ENCODE assay signal across 1 cellular context in the genomic region with DNA sequence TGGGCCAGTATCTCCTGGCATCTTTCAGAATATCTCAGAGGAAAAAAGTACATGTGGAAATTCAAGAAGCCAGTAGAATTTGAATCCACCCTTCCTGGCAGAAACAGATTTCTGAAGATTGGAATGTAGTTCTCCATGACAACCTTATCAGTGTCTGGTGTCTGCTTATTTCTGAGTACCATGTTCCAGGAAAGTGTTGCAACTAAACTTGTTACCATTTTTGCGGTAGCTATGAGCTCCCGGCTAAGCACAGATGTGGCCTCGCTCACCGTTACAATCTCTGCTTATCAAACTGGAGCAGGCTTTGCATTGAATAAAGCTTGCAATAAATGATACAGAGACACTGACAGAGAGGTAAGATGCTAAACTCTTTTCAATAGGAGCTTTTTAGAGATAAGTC.
TF ChIP-seq lines count a peak whose summit lies in the region.

No MANE protein-coding gene starts in this region.

TF ChIP-seq in K562, 482 proteins besides CTCF, POLR2A, EP300 and RAD21 (continued from another document and continues in another):
- TF ChIP-seq ZNF184 (CRISPR knock-in tag; IDR thresholded peaks at IDR 0.05) (no peak), HLTF (IDR thresholded peaks at IDR 0.05) (no peak), PCBP1 (IDR thresholded peaks at IDR 0.05; ENCODE audit: low read depth, low read length, poor library complexity, severe bottlenecking) (no peak), L3MBTL2 (IDR thresholded peaks at IDR 0.05) (no peak), HEY1 (CRISPR knock-in tag; IDR thresholded peaks at IDR 0.05; ENCODE audit: borderline replicate concordance) (0 out of 2 replicates have a peak, but pooled peaks have one; percentile 65), ZNF75A (CRISPR knock-in tag; IDR thresholded peaks at IDR 0.05) (no peak), ZNF140 (CRISPR knock-in tag; IDR thresholded peaks at IDR 0.05) (no peak), HIVEP1 (CRISPR knock-in tag; IDR thresholded peaks at IDR 0.05) (no peak), RUNX1 (IDR thresholded peaks at IDR 0.05; ENCODE audit: low read depth) (no peak), NCOR1 (IDR thresholded peaks at IDR 0.05) (peak; percentile 88), XRCC4 (IDR thresholded peaks at IDR 0.05; ENCODE audit: extremely low read depth, insufficient read depth, insufficient read length) (no peak), IRF2 (CRISPR knock-in tag; IDR thresholded peaks at IDR 0.05) (no peak), PTBP1 (IDR thresholded peaks at IDR 0.05; ENCODE audit: low read depth, low read length) (no peak), ASH1L (IDR thresholded peaks at IDR 0.05; ENCODE audit: borderline replicate concordance, low read depth, partially characterized antibody) (no peak), PHF20 (IDR thresholded peaks at IDR 0.05; ENCODE audit: partially characterized antibody) (no peak), CCNT2 (IDR thresholded peaks at IDR 0.05; ENCODE audit: borderline replicate concordance, extremely low read depth, insufficient read length, low read depth, low read length) (peak; percentile 81), TRIM28 (IDR thresholded peaks at IDR 0.05) (no peak), SUPT5H (IDR thresholded peaks at IDR 0.05) (no peak), COPS2 (conservative IDR thresholded peaks at IDR 0.05) (no peak), CBFA2T2 (conservative IDR thresholded peaks at IDR 0.05) (peak; percentile 93), TBP (optimal IDR thresholded peaks at IDR 0.05; ENCODE audit: low read depth, low read length) (no peak), CBX2 (IDR thresholded peaks at IDR 0.05; ENCODE audit: insufficient read depth, low read length, poor library complexity, severe bottlenecking) (no peak), HNRNPK (IDR thresholded peaks at IDR 0.05; ENCODE audit: low read depth, low read length, poor library complexity, severe bottlenecking) (no peak), ZNF282 (CRISPR knock-in tag; IDR thresholded peaks at IDR 0.05) (no peak), GTF2A2 (tag; IDR thresholded peaks at IDR 0.05) (no peak), KDM1A (IDR thresholded peaks at IDR 0.05) (peak; percentile 99), ZNF121 (CRISPR knock-in tag; conservative IDR thresholded peaks at IDR 0.05) (no peak), ZNF644 (tag; IDR thresholded peaks at IDR 0.05; ENCODE audit: low read depth) (peak; percentile 86), HDAC8 (tag; IDR thresholded peaks at IDR 0.05) (no peak), ZNF551 (CRISPR knock-in tag; IDR thresholded peaks at IDR 0.05) (no peak), ZNF77 (CRISPR knock-in tag; IDR thresholded peaks at IDR 0.05) (no peak), TCF3 (CRISPR knock-in tag; IDR thresholded peaks at IDR 0.05) (peak; percentile 98), EGR1 (conservative IDR thresholded peaks at IDR 0.05) (no peak), NFRKB (IDR thresholded peaks at IDR 0.05; ENCODE audit: low read depth) (no peak), LCOR (CRISPR knock-in tag; IDR thresholded peaks at IDR 0.05) (no peak), PHTF2 (CRISPR knock-in tag; IDR thresholded peaks at IDR 0.05) (no peak), FOXJ2 (tag; IDR thresholded peaks at IDR 0.05) (peak; percentile 88), ZC3H8 (IDR thresholded peaks at IDR 0.05) (no peak)
- TF ChIP-seq, protein P1, sequence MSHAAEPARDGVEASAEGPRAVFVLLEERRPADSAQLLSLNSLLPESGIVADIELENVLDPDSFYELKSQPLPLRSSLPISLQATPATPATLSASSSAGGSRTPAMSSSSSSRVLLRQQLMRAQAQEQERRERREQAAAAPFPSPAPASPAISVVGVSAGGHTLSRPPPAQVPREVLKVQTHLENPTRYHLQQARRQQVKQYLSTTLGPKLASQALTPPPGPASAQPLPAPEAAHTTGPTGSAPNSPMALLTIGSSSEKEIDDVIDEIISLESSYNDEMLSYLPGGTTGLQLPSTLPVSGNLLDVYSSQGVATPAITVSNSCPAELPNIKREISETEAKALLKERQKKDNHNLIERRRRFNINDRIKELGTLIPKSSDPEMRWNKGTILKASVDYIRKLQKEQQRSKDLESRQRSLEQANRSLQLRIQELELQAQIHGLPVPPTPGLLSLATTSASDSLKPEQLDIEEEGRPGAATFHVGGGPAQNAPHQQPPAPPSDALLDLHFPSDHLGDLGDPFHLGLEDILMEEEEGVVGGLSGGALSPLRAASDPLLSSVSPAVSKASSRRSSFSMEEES (CRISPR knock-in tag; IDR thresholded peaks at IDR 0.05), result no peak
- TF ChIP-seq, protein P2, sequence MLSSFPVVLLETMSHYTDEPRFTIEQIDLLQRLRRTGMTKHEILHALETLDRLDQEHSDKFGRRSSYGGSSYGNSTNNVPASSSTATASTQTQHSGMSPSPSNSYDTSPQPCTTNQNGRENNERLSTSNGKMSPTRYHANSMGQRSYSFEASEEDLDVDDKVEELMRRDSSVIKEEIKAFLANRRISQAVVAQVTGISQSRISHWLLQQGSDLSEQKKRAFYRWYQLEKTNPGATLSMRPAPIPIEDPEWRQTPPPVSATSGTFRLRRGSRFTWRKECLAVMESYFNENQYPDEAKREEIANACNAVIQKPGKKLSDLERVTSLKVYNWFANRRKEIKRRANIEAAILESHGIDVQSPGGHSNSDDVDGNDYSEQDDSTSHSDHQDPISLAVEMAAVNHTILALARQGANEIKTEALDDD (IDR thresholded peaks at IDR 0.05), result no peak
- TF ChIP-seq, protein P3, sequence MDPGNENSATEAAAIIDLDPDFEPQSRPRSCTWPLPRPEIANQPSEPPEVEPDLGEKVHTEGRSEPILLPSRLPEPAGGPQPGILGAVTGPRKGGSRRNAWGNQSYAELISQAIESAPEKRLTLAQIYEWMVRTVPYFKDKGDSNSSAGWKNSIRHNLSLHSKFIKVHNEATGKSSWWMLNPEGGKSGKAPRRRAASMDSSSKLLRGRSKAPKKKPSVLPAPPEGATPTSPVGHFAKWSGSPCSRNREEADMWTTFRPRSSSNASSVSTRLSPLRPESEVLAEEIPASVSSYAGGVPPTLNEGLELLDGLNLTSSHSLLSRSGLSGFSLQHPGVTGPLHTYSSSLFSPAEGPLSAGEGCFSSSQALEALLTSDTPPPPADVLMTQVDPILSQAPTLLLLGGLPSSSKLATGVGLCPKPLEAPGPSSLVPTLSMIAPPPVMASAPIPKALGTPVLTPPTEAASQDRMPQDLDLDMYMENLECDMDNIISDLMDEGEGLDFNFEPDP (CRISPR knock-in tag; IDR thresholded peaks at IDR 0.05), result no peak
- TF ChIP-seq, protein P4, sequence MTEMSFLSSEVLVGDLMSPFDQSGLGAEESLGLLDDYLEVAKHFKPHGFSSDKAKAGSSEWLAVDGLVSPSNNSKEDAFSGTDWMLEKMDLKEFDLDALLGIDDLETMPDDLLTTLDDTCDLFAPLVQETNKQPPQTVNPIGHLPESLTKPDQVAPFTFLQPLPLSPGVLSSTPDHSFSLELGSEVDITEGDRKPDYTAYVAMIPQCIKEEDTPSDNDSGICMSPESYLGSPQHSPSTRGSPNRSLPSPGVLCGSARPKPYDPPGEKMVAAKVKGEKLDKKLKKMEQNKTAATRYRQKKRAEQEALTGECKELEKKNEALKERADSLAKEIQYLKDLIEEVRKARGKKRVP (CRISPR knock-in tag; IDR thresholded peaks at IDR 0.05), result no peak
- TF ChIP-seq, protein P5, sequence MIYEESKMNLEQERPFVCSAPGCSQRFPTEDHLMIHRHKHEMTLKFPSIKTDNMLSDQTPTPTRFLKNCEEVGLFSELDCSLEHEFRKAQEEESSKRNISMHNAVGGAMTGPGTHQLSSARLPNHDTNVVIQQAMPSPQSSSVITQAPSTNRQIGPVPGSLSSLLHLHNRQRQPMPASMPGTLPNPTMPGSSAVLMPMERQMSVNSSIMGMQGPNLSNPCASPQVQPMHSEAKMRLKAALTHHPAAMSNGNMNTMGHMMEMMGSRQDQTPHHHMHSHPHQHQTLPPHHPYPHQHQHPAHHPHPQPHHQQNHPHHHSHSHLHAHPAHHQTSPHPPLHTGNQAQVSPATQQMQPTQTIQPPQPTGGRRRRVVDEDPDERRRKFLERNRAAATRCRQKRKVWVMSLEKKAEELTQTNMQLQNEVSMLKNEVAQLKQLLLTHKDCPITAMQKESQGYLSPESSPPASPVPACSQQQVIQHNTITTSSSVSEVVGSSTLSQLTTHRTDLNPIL (CRISPR knock-in tag; IDR thresholded peaks at IDR 0.05), result no peak
- TF ChIP-seq, protein P6, sequence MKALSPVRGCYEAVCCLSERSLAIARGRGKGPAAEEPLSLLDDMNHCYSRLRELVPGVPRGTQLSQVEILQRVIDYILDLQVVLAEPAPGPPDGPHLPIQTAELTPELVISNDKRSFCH (CRISPR knock-in tag; IDR thresholded peaks at IDR 0.05), result no peak
- TF ChIP-seq, protein P6 (tag; IDR thresholded peaks at IDR 0.05), result peak; percentile 72; the same call in 1 of the 2 replicates
- TF ChIP-seq, protein P7, sequence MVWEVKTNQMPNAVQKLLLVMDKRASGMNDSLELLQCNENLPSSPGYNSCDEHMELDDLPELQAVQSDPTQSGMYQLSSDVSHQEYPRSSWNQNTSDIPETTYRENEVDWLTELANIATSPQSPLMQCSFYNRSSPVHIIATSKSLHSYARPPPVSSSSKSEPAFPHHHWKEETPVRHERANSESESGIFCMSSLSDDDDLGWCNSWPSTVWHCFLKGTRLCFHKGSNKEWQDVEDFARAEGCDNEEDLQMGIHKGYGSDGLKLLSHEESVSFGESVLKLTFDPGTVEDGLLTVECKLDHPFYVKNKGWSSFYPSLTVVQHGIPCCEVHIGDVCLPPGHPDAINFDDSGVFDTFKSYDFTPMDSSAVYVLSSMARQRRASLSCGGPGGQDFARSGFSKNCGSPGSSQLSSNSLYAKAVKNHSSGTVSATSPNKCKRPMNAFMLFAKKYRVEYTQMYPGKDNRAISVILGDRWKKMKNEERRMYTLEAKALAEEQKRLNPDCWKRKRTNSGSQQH (CRISPR knock-in tag; IDR thresholded peaks at IDR 0.05), result no peak
- TF ChIP-seq, protein P8, sequence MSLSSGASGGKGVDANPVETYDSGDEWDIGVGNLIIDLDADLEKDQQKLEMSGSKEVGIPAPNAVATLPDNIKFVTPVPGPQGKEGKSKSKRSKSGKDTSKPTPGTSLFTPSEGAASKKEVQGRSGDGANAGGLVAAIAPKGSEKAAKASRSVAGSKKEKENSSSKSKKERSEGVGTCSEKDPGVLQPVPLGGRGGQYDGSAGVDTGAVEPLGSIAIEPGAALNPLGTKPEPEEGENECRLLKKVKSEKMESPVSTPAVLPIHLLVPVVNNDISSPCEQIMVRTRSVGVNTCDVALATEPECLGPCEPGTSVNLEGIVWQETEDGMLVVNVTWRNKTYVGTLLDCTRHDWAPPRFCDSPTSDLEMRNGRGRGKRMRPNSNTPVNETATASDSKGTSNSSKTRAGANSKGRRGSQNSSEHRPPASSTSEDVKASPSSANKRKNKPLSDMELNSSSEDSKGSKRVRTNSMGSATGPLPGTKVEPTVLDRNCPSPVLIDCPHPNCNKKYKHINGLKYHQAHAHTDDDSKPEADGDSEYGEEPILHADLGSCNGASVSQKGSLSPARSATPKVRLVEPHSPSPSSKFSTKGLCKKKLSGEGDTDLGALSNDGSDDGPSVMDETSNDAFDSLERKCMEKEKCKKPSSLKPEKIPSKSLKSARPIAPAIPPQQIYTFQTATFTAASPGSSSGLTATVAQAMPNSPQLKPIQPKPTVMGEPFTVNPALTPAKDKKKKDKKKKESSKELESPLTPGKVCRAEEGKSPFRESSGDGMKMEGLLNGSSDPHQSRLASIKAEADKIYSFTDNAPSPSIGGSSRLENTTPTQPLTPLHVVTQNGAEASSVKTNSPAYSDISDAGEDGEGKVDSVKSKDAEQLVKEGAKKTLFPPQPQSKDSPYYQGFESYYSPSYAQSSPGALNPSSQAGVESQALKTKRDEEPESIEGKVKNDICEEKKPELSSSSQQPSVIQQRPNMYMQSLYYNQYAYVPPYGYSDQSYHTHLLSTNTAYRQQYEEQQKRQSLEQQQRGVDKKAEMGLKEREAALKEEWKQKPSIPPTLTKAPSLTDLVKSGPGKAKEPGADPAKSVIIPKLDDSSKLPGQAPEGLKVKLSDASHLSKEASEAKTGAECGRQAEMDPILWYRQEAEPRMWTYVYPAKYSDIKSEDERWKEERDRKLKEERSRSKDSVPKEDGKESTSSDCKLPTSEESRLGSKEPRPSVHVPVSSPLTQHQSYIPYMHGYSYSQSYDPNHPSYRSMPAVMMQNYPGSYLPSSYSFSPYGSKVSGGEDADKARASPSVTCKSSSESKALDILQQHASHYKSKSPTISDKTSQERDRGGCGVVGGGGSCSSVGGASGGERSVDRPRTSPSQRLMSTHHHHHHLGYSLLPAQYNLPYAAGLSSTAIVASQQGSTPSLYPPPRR (CRISPR knock-in tag; IDR thresholded peaks at IDR 0.05; ENCODE audit: borderline replicate concordance), result no peak
- TF ChIP-seq, protein P9, sequence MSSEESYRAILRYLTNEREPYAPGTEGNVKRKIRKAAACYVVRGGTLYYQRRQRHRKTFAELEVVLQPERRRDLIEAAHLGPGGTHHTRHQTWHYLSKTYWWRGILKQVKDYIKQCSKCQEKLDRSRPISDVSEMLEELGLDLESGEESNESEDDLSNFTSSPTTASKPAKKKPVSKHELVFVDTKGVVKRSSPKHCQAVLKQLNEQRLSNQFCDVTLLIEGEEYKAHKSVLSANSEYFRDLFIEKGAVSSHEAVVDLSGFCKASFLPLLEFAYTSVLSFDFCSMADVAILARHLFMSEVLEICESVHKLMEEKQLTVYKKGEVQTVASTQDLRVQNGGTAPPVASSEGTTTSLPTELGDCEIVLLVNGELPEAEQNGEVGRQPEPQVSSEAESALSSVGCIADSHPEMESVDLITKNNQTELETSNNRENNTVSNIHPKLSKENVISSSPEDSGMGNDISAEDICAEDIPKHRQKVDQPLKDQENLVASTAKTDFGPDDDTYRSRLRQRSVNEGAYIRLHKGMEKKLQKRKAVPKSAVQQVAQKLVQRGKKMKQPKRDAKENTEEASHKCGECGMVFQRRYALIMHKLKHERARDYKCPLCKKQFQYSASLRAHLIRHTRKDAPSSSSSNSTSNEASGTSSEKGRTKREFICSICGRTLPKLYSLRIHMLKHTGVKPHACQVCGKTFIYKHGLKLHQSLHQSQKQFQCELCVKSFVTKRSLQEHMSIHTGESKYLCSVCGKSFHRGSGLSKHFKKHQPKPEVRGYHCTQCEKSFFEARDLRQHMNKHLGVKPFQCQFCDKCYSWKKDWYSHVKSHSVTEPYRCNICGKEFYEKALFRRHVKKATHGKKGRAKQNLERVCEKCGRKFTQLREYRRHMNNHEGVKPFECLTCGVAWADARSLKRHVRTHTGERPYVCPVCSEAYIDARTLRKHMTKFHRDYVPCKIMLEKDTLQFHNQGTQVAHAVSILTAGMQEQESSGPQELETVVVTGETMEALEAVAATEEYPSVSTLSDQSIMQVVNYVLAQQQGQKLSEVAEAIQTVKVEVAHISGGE (CRISPR knock-in tag; IDR thresholded peaks at IDR 0.05), result peak in 1 of 3 experiments; percentile 68; a peak in 2 of 6 replicates
- TF ChIP-seq, protein P10, sequence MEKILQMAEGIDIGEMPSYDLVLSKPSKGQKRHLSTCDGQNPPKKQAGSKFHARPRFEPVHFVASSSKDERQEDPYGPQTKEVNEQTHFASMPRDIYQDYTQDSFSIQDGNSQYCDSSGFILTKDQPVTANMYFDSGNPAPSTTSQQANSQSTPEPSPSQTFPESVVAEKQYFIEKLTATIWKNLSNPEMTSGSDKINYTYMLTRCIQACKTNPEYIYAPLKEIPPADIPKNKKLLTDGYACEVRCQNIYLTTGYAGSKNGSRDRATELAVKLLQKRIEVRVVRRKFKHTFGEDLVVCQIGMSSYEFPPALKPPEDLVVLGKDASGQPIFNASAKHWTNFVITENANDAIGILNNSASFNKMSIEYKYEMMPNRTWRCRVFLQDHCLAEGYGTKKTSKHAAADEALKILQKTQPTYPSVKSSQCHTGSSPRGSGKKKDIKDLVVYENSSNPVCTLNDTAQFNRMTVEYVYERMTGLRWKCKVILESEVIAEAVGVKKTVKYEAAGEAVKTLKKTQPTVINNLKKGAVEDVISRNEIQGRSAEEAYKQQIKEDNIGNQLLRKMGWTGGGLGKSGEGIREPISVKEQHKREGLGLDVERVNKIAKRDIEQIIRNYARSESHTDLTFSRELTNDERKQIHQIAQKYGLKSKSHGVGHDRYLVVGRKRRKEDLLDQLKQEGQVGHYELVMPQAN (IDR thresholded peaks at IDR 0.05; ENCODE audit: borderline replicate concordance), result no peak
